27 cellular contexts compared by ENCODE assay signal in the genomic region with DNA sequence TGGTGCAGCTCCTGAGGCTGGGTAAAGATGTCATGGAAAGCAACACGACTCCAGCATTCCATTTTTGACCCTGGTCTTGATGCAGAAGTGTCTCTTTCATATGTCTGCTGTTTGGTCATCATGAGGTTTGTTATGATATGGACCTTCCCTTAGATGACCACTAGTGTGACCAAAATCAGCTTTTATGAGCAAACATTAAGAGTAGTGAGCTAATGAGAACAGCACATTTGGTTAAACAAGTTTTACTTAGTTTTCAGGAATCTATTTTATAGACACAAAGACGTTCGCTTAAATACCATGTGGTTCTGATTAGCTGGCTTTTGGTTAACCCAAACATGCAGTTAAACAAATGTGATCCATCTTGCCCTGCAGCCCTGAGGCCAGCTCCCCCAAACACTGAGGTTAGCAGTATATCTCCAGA. TPM values are rescaled to one million over a fixed set of nuclear protein-coding genes. Genes with fewer than 3 reads are reported as not detected.
DNase-seq lines count a peak whose midpoint lies in the region; ATAC-seq, FAIRE-seq and TF ChIP-seq lines count a peak whose summit lies in the region.
"Had no signal": no experiment of that assay in that cellular context is flagged by ENCODE, and none has a peak within 500 bp of the region (broad histone marks: within the 10 kb centered on the region; RNA-seq: fewer than 3 reads in every experiment).

No MANE protein-coding gene starts in this region.

- peak; percentile 44 for DNase-seq in AG08395 (ENCODE audit: low spot score)
- DNase-seq in H4 (ENCODE audit: low spot score) = peak; percentile 29
- peak; percentile 59 for DNase-seq in astrocyte (ENCODE audit: low read depth)
- DNase-seq in iris pigment epithelial cell (ENCODE audit: low read depth) = peak; percentile 31
- DNase-seq in MV-4-11 (lab: John Stamatoyannopoulos, UW) = no peak
- DNase-seq in dorsolateral prefrontal cortex = no peak
- no peak for DNase-seq in PC-9
- DNase-seq: activated CD8-positive, alpha-beta T cell treated with anti-CD3 and anti-CD28 coated beads, Interleukin-2, amount 10 ng/mL, durations not matched to agents 7 days and 5 days; activated T-cell treated with anti-CD3 and anti-CD28 coated beads, Interleukin-2, amount 50 U/mL, for 4 hours; body of pancreas; CD4-positive, alpha-beta memory T cell; left colon; NCI-H1436 treated with DMSO at 0.1 percent for 48 hours; NCI-H2171 treated with DMSO at 0.1 percent for 48 hours; NCI-H69; stimulated activated CD4-positive, alpha-beta T cell treated with anti-CD3 and anti-CD28 coated beads, Interleukin-2, amount 100 ng/mL, for 24 hours; stimulated activated naive CD8-positive, alpha-beta T cell treated with anti-CD3 and anti-CD28 coated beads, Interleukin-15, amount 100 ng/mL, for 72 hours; trophoblast cell had no signal

- intact Hi-C loops in dorsolateral prefrontal cortex (cut with DNase I) = no loop called here
- intact Hi-C loops in PC-9 (cut with micrococcal nuclease; ENCODE audit: unreplicated experiment) = no loop called here

- BruUV-seq in PC-9 (replicated peaks; lab: Mats Ljungman, UMichigan) = no TSS peak

- FAIRE-seq in astrocyte (lab: Jason Lieb, UNC) = peak; percentile 78
- FAIRE-seq: A204.1, endothelial cell of umbilical vein, GM18507 had no signal

- no peaks in the 10 kb centered on the region for H4K20me1 ChIP-seq in astrocyte (ENCODE audit: insufficient read depth, low read length)
- H4K20me1 ChIP-seq in PC-9 (ENCODE audit: insufficient read depth) = no peaks in the 10 kb centered on the region

- H3K4me1 Mint-ChIP-seq in astrocyte (ENCODE audit: low read depth, unreplicated experiment) = peaks cover 16% of the 10 kb centered on the region
- H3K4me1 Mint-ChIP-seq: CD4-positive, alpha-beta memory T cell had no signal

- no peak overlapping the region for H3K4me3 Mint-ChIP-seq in astrocyte (ENCODE audit: unreplicated experiment)
- H3K4me3 Mint-ChIP-seq: activated CD8-positive, alpha-beta T cell treated with anti-CD3 and anti-CD28 coated beads, Interleukin-2, amount 10 ng/mL, durations not matched to agents 7 days and 5 days; activated T-cell treated with anti-CD3 and anti-CD28 coated beads, Interleukin-2, amount 50 U/mL, for 4 hours; CD4-positive, alpha-beta memory T cell had no signal

- H3K9me3 ChIP-seq in astrocyte (ENCODE audit: insufficient read depth, low read depth, low read length) (no peaks in the 10 kb centered on the region), PC-9 (ENCODE audit: insufficient read depth, low read depth) (no peaks in the 10 kb centered on the region)
- H3K9me3 ChIP-seq: body of pancreas, gastroesophageal sphincter had no signal

- H3K79me2 ChIP-seq in astrocyte (ENCODE audit: insufficient read depth, low read length) (no peaks in the 10 kb centered on the region), PC-9 (ENCODE audit: low read depth) (no peaks in the 10 kb centered on the region)

- H3K27ac ChIP-seq in astrocyte (ENCODE audit: low read depth, low read length) = peak overlapping the region; percentile 51
- peak overlapping the region in 2 of 59 donors; percentile 63 to 66 for H3K27ac ChIP-seq in dorsolateral prefrontal cortex
- H3K27ac ChIP-seq in PC-9 = no peak overlapping the region
- H3K27ac ChIP-seq: body of pancreas, coronary artery, gastroesophageal sphincter had no signal

- 0 out of 2 replicates have a peak, but pooled peaks cover 6% of the 10 kb centered on the region for H3F3A ChIP-seq in PC-9 (ENCODE audit: insufficient read depth, low read depth)

- H3K9ac ChIP-seq in astrocyte (ENCODE audit: low read length) = no peak overlapping the region

- H3K27ac Mint-ChIP-seq in astrocyte (ENCODE audit: unreplicated experiment) = no peak overlapping the region
- H3K27ac Mint-ChIP-seq: activated CD8-positive, alpha-beta T cell treated with anti-CD3 and anti-CD28 coated beads, Interleukin-2, amount 10 ng/mL, durations not matched to agents 7 days and 5 days; activated naive CD4-positive, alpha-beta T cell treated with anti-CD3 and anti-CD28 coated beads, Interleukin-2, amount 50 U/mL, for 72 hours; CD4-positive, alpha-beta memory T cell; progenitor cell of endocrine pancreas; stimulated activated naive CD8-positive, alpha-beta T cell treated with anti-CD3 and anti-CD28 coated beads, Interleukin-15, amount 100 ng/mL, for 72 hours had no signal

- H3K36me3 Mint-ChIP-seq in astrocyte (ENCODE audit: low read depth, unreplicated experiment) = no peaks in the 10 kb centered on the region
- H3K36me3 Mint-ChIP-seq: activated naive CD4-positive, alpha-beta T cell treated with anti-CD3 and anti-CD28 coated beads, Interleukin-2, amount 50 U/mL, for 72 hours; CD4-positive, alpha-beta memory T cell had no signal

- H3K9me3 Mint-ChIP-seq in astrocyte (ENCODE audit: unreplicated experiment) = no peaks in the 10 kb centered on the region
- H3K9me3 Mint-ChIP-seq: activated naive CD4-positive, alpha-beta T cell treated with anti-CD3 and anti-CD28 coated beads, Interleukin-2, amount 50 U/mL, for 72 hours; activated T-cell treated with anti-CD3 and anti-CD28 coated beads, Interleukin-2, amount 50 U/mL, for 4 hours; stimulated activated naive CD8-positive, alpha-beta T cell treated with anti-CD3 and anti-CD28 coated beads, Interleukin-15, amount 100 ng/mL, for 72 hours had no signal

- CTCF ChIA-PET in PC-9 (lab: Charles Lee) = interaction anchor here (0.6 kb wide), 1 partner anchor 56 kb away, joined by 3 read pairs; no protein-coding TSS in a partner anchor

- peaks cover 12% of the 10 kb centered on the region for H3K4me1 ChIP-seq in astrocyte (ENCODE audit: insufficient read depth, low read length)
- H3K4me1 ChIP-seq in PC-9 (replicated peaks; ENCODE audit: insufficient read depth) = peaks cover 11% of the 10 kb centered on the region; the same call in 1 of the 2 replicates
- H3K4me1 ChIP-seq: body of pancreas, gastroesophageal sphincter had no signal

- H3K27me3 ChIP-seq in astrocyte (ENCODE audit: insufficient read depth, low read length) = no peaks in the 10 kb centered on the region
- no peaks in the 10 kb centered on the region for H3K27me3 ChIP-seq in dorsolateral prefrontal cortex
- H3K27me3 ChIP-seq in PC-9 (ENCODE audit: insufficient read depth, low read depth) = no peaks in the 10 kb centered on the region
- H3K27me3 ChIP-seq: body of pancreas, gastroesophageal sphincter had no signal

- TF ChIP-seq CTCF in astrocyte (IDR thresholded peaks at IDR 0.05; ENCODE audit: insufficient read depth, low read depth, low read length) = no peak
- TF ChIP-seq CTCF in dorsolateral prefrontal cortex (IDR thresholded peaks at IDR 0.05 in 54 of 56, conservative IDR thresholded peaks at IDR 0.05 in 2 of 56; ENCODE audit: low read depth in 1 of 56, partially characterized antibody in 56 of 56) = no peak
- TF ChIP-seq CTCF in PC-9 (conservative IDR thresholded peaks at IDR 0.05) = no peak

- POLR2A ChIA-PET in PC-9 (lab: Charles Lee; ENCODE audit: unreplicated experiment) = no interaction called here

- H2AFZ ChIP-seq in astrocyte (ENCODE audit: low read depth, low read length) = no peak overlapping the region
- no peak overlapping the region for H2AFZ ChIP-seq in PC-9

- H3K36me3 ChIP-seq in astrocyte (ENCODE audit: insufficient read depth, low read length) = no peaks in the 10 kb centered on the region
- H3K36me3 ChIP-seq in PC-9 (ENCODE audit: low read depth) = no peaks in the 10 kb centered on the region
- H3K36me3 ChIP-seq: gastroesophageal sphincter had no signal

- no peak for ATAC-seq in HG03469 (IDR thresholded peaks at IDR 0.05; ENCODE audit: unreplicated experiment)
- ATAC-seq: activated CD8-positive, alpha-beta T cell treated with anti-CD3 and anti-CD28 coated beads, Interleukin-2, amount 10 ng/mL, durations not matched to agents 7 days and 5 days; body of pancreas; gastroesophageal sphincter; left colon had no signal

- H3K4me2 ChIP-seq in astrocyte (ENCODE audit: low read length) (peak overlapping the region; percentile 64), PC-9 (no peak overlapping the region)

- no peak overlapping the region for H3K4me3 ChIP-seq in astrocyte (ENCODE audit: insufficient read depth, low read depth, low read length)
- H3K4me3 ChIP-seq in dorsolateral prefrontal cortex = no peak overlapping the region
- no peak overlapping the region for H3K4me3 ChIP-seq in PC-9
- H3K4me3 ChIP-seq: body of pancreas, coronary artery, gastroesophageal sphincter had no signal

- H3K27me3 Mint-ChIP-seq in astrocyte (ENCODE audit: low read depth, unreplicated experiment) = no peaks in the 10 kb centered on the region
- H3K27me3 Mint-ChIP-seq: progenitor cell of endocrine pancreas had no signal

- H3K9me2 ChIP-seq in PC-9 (ENCODE audit: insufficient read depth) = no peaks in the 10 kb centered on the region

RNA-seq across cellular contexts. Expression of gene ACTBL2, which starts 56.7 kb away (rescaled TPM):
- 6.7 and 7.0 TPM in 2 replicates for total RNA-seq in H4 (2014; rRNA removed; shearing (Covaris generic))
- total RNA-seq in astrocyte = 11.6 and 11.8 TPM in 2 replicates
- total RNA-seq in dorsolateral prefrontal cortex = not detected
- 0.98 and 1.5 TPM in 2 replicates for total RNA-seq in PC-9 (2021)
- total RNA-seq: activated CD8-positive, alpha-beta T cell treated with anti-CD3 and anti-CD28 coated beads, Interleukin-2, amount 10 ng/mL, durations not matched to agents 7 days and 5 days; activated naive CD4-positive, alpha-beta T cell treated with anti-CD3 and anti-CD28 coated beads, Interleukin-2, amount 50 U/mL, for 72 hours; activated T-cell treated with anti-CD3 and anti-CD28 coated beads, Interleukin-2, amount 50 U/mL, for 4 hours; body of pancreas; CD4-positive, alpha-beta memory T cell; endothelial cell of umbilical vein; left colon; mesenteric fat pad; progenitor cell of endocrine pancreas had no signal

Comparison
In these comparisons a context has a peak if more than half of its experiments do, and no peak if none do; other contexts are left out.
1. DNase-seq: peak in AG08395 (single experiment), H4 (single experiment), astrocyte (single experiment) and iris pigment epithelial cell (single experiment); none in MV-4-11 (single experiment), dorsolateral prefrontal cortex (0 of 10) and PC-9 (0 of 2).